35 cellular contexts compared by ENCODE assay signal in genomic region chr1:9946315-9946714, GRCh38. TPM values are rescaled to one million over a fixed set of nuclear protein-coding genes. Genes with fewer than 3 reads are reported as not detected.
"Had no signal": no experiment of that assay in that cellular context is flagged by ENCODE, and none has a peak within 500 bp of the region (broad histone marks: within the 10 kb centered on the region; RNA-seq: fewer than 3 reads in every experiment).

No MANE protein-coding gene starts in this region.

- H3K4me3 ChIP-seq: ascending aorta, cardiac muscle cell had no signal

- H3K36me3 ChIP-seq: cardiac muscle cell, WERI-Rb-1 had no signal

- H3K27me3 Mint-ChIP-seq: activated CD8-positive, alpha-beta T cell treated with anti-CD3 and anti-CD28 coated beads for 36 hours; activated naive CD4-positive, alpha-beta T cell treated with anti-CD3 and anti-CD28 coated beads, Interleukin-2, amount 10 ng/mL, durations not matched to agents 7 days and 5 days; activated naive CD8-positive, alpha-beta T cell treated with anti-CD3 and anti-CD28 coated beads, Interleukin-2, amount 10 ng/mL, durations not matched to agents 7 days and 5 days; central memory CD8-positive, alpha-beta T cell had no signal

- H3K27ac Mint-ChIP-seq: activated CD8-positive, alpha-beta T cell treated with anti-CD3 and anti-CD28 coated beads for 36 hours; activated naive CD4-positive, alpha-beta T cell treated with anti-CD3 and anti-CD28 coated beads, Interleukin-2, amount 10 ng/mL, durations not matched to agents 7 days and 5 days; activated naive CD8-positive, alpha-beta T cell treated with anti-CD3 and anti-CD28 coated beads, Interleukin-2, amount 10 ng/mL, durations not matched to agents 7 days and 5 days; activated T-helper 1 cell treated with anti-CD3 and anti-CD28 coated beads, Interleukin-12 subunit alpha, Interleukin-12 subunit beta, Interleukin-2, Interleukin-4 antibody, amounts not matched to agents 30 ng/mL and 10 ng/mL and 1 ng/mL, durations not matched to agents 14 hours and 24 hours and 36 hours had no signal

- H3K9me3 Mint-ChIP-seq: activated CD8-positive, alpha-beta T cell treated with anti-CD3 and anti-CD28 coated beads for 36 hours; activated naive CD4-positive, alpha-beta T cell treated with anti-CD3 and anti-CD28 coated beads, Interleukin-2, amount 10 ng/mL, durations not matched to agents 7 days and 5 days; activated naive CD8-positive, alpha-beta T cell treated with anti-CD3 and anti-CD28 coated beads, Interleukin-2, amount 10 ng/mL, durations not matched to agents 7 days and 5 days; activated T-cell treated with anti-CD3 and anti-CD28 coated beads, Interleukin-2, amount 50 U/mL, for 4 hours; activated T-helper 1 cell treated with anti-CD3 and anti-CD28 coated beads, Interleukin-12 subunit alpha, Interleukin-12 subunit beta, Interleukin-2, Interleukin-4 antibody, amounts not matched to agents 30 ng/mL and 10 ng/mL and 1 ng/mL, durations not matched to agents 14 hours and 24 hours and 36 hours; central memory CD8-positive, alpha-beta T cell had no signal

- H3K4me3 Mint-ChIP-seq: activated CD8-positive, alpha-beta T cell treated with anti-CD3 and anti-CD28 coated beads for 36 hours; activated naive CD4-positive, alpha-beta T cell treated with anti-CD3 and anti-CD28 coated beads, Interleukin-2, amount 10 ng/mL, durations not matched to agents 7 days and 5 days; activated naive CD8-positive, alpha-beta T cell treated with anti-CD3 and anti-CD28 coated beads, Interleukin-2, amount 10 ng/mL, durations not matched to agents 7 days and 5 days; activated T-cell treated with anti-CD3 and anti-CD28 coated beads, Interleukin-2, amount 50 U/mL, for 4 hours; central memory CD8-positive, alpha-beta T cell had no signal

- DNase-seq: activated CD4-positive, alpha-beta T cell treated with anti-CD3 and anti-CD28 coated beads for 1 hour; activated CD4-positive, alpha-beta T cell treated with anti-CD3 and anti-CD28 coated beads for 48 hours; activated CD4-positive, CD25-positive, alpha-beta regulatory T cell; activated CD8-positive, alpha-beta T cell treated with anti-CD3 and anti-CD28 coated beads for 36 hours; activated effector memory CD4-positive, alpha-beta T cell treated with Interleukin-2 at 50 U/mL for 16 hours; activated naive CD4-positive, alpha-beta T cell treated with anti-CD3 and anti-CD28 coated beads, Interleukin-2, amount 10 ng/mL, durations not matched to agents 7 days and 5 days; activated naive CD8-positive, alpha-beta T cell treated with anti-CD3 and anti-CD28 coated beads, Interleukin-2, amount 10 ng/mL, durations not matched to agents 7 days and 5 days; activated T-cell treated with anti-CD3 and anti-CD28 coated beads for 4 hours; activated T-cell treated with anti-CD3 and anti-CD28 coated beads, Interleukin-2, amount 50 U/mL, for 4 hours; amygdala; NCI-H1048; NCI-H1105 treated with DMSO at 0.1 percent for 48 hours; NCI-H1436; NCI-H1694; NCI-H1930; NCI-H2081 treated with DMSO at 0.1 percent for 48 hours; NCI-H345; NCI-H524 treated with DMSO at 0.1 percent for 48 hours; NCI-H748 treated with DMSO at 0.1 percent for 48 hours; NK-92 treated with Interleukin-12 subunit alpha and Interleukin-12 subunit beta, amount 100 ng/mL, for 24 hours; PC-3; SW 1271; T-helper 1 cell; T1000; WERI-Rb-1 had no signal

- H3K9me3 ChIP-seq: ascending aorta had no signal

- H3K27me3 ChIP-seq: ascending aorta, cardiac muscle cell had no signal

- ATAC-seq: activated CD8-positive, alpha-beta T cell treated with anti-CD3 and anti-CD28 coated beads for 36 hours; activated T-cell treated with anti-CD3 and anti-CD28 coated beads, Interleukin-2, amount 50 U/mL, for 4 hours; PC-3; Right ventricle myocardium inferior had no signal

- H3K27ac ChIP-seq: ascending aorta, cardiac muscle cell, KMS-11, RWPE1, WERI-Rb-1 had no signal

RNA-seq across cellular contexts. Expression of gene RBP7, which starts 50.7 kb away (rescaled TPM):
- total RNA-seq: activated CD8-positive, alpha-beta memory T cell treated with anti-CD3 and anti-CD28 coated beads for 36 hours; activated CD8-positive, alpha-beta T cell treated with anti-CD3 and anti-CD28 coated beads for 36 hours; activated T-cell treated with anti-CD3 and anti-CD28 coated beads, Interleukin-2, amount 50 U/mL, for 4 hours; activated T-helper 1 cell treated with anti-CD3 and anti-CD28 coated beads, Interleukin-12 subunit alpha, Interleukin-12 subunit beta, Interleukin-2, Interleukin-4 antibody, amounts not matched to agents 30 ng/mL and 10 ng/mL and 1 ng/mL, durations not matched to agents 14 hours and 24 hours and 36 hours; LHCN-M2; T-helper 2 cell treated with Interferon-gamma antibody and Interleukin-4, amounts not matched to agents 100 ng/mL and 5 ng/mL, for 36 hours had no signal
